Comparison of ENCODE assay signal across 29 cellular contexts in genomic region chr2:128607440-128607839, GRCh38.
DNase-seq lines count a peak whose midpoint lies in the region; ATAC-seq, FAIRE-seq and TF ChIP-seq lines count a peak whose summit lies in the region.
"Had no signal": no experiment of that assay in that cellular context is flagged by ENCODE, and none has a peak within 500 bp of the region (broad histone marks: within the 10 kb centered on the region; RNA-seq: fewer than 3 reads in every experiment).

No MANE protein-coding gene starts in this region.

- no peak for TF ChIP-seq RAD21 in HepG2 (CRISPR knock-in tag; IDR thresholded peaks at IDR 0.05)

- in situ Hi-C loops in HepG2 (cut with HindIII; ENCODE audit: extremely low pct_ligation_motif_present, low pct_unique_long_range_greater_than_20kb) = no loop called here

- no peak for ATAC-seq in right lobe of liver
- ATAC-seq in HepG2 = no peak
- ATAC-seq in HG03097 (IDR thresholded peaks at IDR 0.05; ENCODE audit: low FRiP score, unreplicated experiment) = no peak
- ATAC-seq: activated CD8-positive, alpha-beta T cell treated with anti-CD3 and anti-CD28 coated beads, Interleukin-2, amount 10 ng/mL, durations not matched to agents 7 days and 5 days; naive thymus-derived CD4-positive, alpha-beta T cell had no signal

- peaks cover 0 to 1% (median 0%) of the 10 kb centered on the region in 6 donors for H3K9me3 Mint-ChIP-seq in immature natural killer cell
- H3K9me3 Mint-ChIP-seq: naive thymus-derived CD4-positive, alpha-beta T cell; T-helper 2 cell treated with Interferon-gamma antibody and Interleukin-4, amounts not matched to agents 5 μg/mL and 100 μg/mL, for 36 hours had no signal

- H3K27ac Mint-ChIP-seq in immature natural killer cell = no peak overlapping the region
- H3K27ac Mint-ChIP-seq: activated CD8-positive, alpha-beta T cell treated with anti-CD3 and anti-CD28 coated beads, Interleukin-2, amount 10 ng/mL, durations not matched to agents 7 days and 5 days; B cell; naive thymus-derived CD4-positive, alpha-beta T cell; T-helper 2 cell treated with Interferon-gamma antibody and Interleukin-4, amounts not matched to agents 5 μg/mL and 100 μg/mL, for 36 hours had no signal

- no peaks in the 10 kb centered on the region for H3K36me3 ChIP-seq in right lobe of liver
- H3K36me3 ChIP-seq in HepG2 (replicated peaks in 1 of 2; ENCODE audit: control insufficient read depth in 1 of 2, insufficient read depth in 2 of 2, low read length in 2 of 2) = no peaks in the 10 kb centered on the region
- no peaks in the 10 kb centered on the region for H3K36me3 ChIP-seq in parathyroid adenoma (ENCODE audit: control insufficient read depth, insufficient read depth, low read length)
- H3K36me3 ChIP-seq: ascending aorta, cardiac muscle cell, uterus had no signal

- TF ChIP-seq EP300 in HepG2 (IDR thresholded peaks at IDR 0.05; ENCODE audit: low read depth in 2 of 2, low read length in 2 of 2) (no peak), HepG2 (CRISPR knock-in tag; IDR thresholded peaks at IDR 0.05; ENCODE audit: borderline replicate concordance) (no peak)

- intact Hi-C loops in right lobe of liver (cut with DNase I) (loop anchor here in 1 of 2 donors (10.0 kb wide), 1 partner anchor 163 kb away; no protein-coding TSS in a partner anchor), HepG2 (cut with micrococcal nuclease; ENCODE audit: unreplicated experiment) (no loop called here)

- POLR2A ChIA-PET in HepG2 (lab: Yijun Ruan, JAX) = no interaction called here

- H3K79me2 ChIP-seq in HepG2 (ENCODE audit: insufficient read depth, low read length) (no peaks in the 10 kb centered on the region), parathyroid adenoma (no peaks in the 10 kb centered on the region)

- H3K9me3 ChIP-seq in right lobe of liver = no peaks in the 10 kb centered on the region
- no peaks in the 10 kb centered on the region for H3K9me3 ChIP-seq in HepG2 (ENCODE audit: low read length)
- H3K9me3 ChIP-seq in parathyroid adenoma (ENCODE audit: control insufficient read depth, low read length) = no peaks in the 10 kb centered on the region
- H3K9me3 ChIP-seq: ascending aorta, uterus had no signal

- no peak overlapping the region for H3K9ac ChIP-seq in HepG2 (ENCODE audit: insufficient read depth, low read depth, low read length)
- H3K9ac ChIP-seq in parathyroid adenoma = no peak overlapping the region

- H3K4me2 ChIP-seq in HepG2 (ENCODE audit: low read depth, low read length) = no peak overlapping the region
- H3K4me2 ChIP-seq in parathyroid adenoma (ENCODE audit: low read length) = no peak overlapping the region

- DNase-seq in right lobe of liver (peak in 2 of 3 donors; percentile 14 to 28), HepG2 (ENCODE audit: low spot score) (no peak), coronary artery (ENCODE audit: low spot score) (no peak), SHP77 treated with DMSO at 0.1 percent for 48 hours (lab: John Stamatoyannopoulos, UW) (no peak), immature natural killer cell (no peak)
- DNase-seq: ACHN; activated CD4-positive, alpha-beta T cell treated with anti-CD3 and anti-CD28 coated beads for 4 hours; activated CD8-positive, alpha-beta T cell treated with anti-CD3 and anti-CD28 coated beads, Interleukin-2, amount 10 ng/mL, durations not matched to agents 7 days and 5 days; cortex of kidney; DMS79; effector memory CD4-positive, alpha-beta T cell; glutamatergic neuron; HCEC 1CT; Karpas-422; naive thymus-derived CD4-positive, alpha-beta T cell; NCI-H1436; NCI-H2081 treated with DMSO at 0.1 percent for 48 hours; NCI-H526 treated with DMSO at 0.1 percent for 48 hours; NK-92 treated with Interleukin-12 subunit alpha and Interleukin-12 subunit beta, amount 100 ng/mL, for 24 hours; stimulated activated naive CD4-positive, alpha-beta T cell had no signal

- H3K4me3 ChIP-seq in right lobe of liver (no peak overlapping the region), HepG2 (replicated peaks in 1 of 3; ENCODE audit: insufficient read depth in 1 of 3, low read depth in 2 of 3, low read length in 3 of 3) (no peak overlapping the region), coronary artery (peak overlapping the region; percentile 53), parathyroid adenoma (ENCODE audit: low read depth, low read length) (no peak overlapping the region)
- H3K4me3 ChIP-seq: cardiac muscle cell had no signal

- 75% methylated on average over 5 of the region's 9 CpGs for WGBS in right lobe of liver (ENCODE audit: insufficient coverage, low coverage, low lambda C conversion rate, missing lambda C conversion rate)
- 0% methylated on average over 2 of the region's 9 CpGs for WGBS in HepG2 (ENCODE audit: low lambda C conversion rate)

- no peaks in the 10 kb centered on the region for H4K20me1 ChIP-seq in HepG2 (ENCODE audit: insufficient read depth, low read length)

- H3K27ac ChIP-seq in right lobe of liver (no peak overlapping the region), HepG2 (ENCODE audit: extremely low read length, insufficient read depth, low read length) (no peak overlapping the region), coronary artery (no peak overlapping the region), parathyroid adenoma (no peak overlapping the region)
- H3K27ac ChIP-seq: ascending aorta, cardiac muscle cell, epithelial cell of prostate had no signal

- H3K36me3 Mint-ChIP-seq in immature natural killer cell = no peaks in the 10 kb centered on the region
- H3K36me3 Mint-ChIP-seq: naive thymus-derived CD4-positive, alpha-beta T cell had no signal

- no peak overlapping the region for H3K4me3 Mint-ChIP-seq in immature natural killer cell
- H3K4me3 Mint-ChIP-seq: activated CD8-positive, alpha-beta T cell treated with anti-CD3 and anti-CD28 coated beads, Interleukin-2, amount 10 ng/mL, durations not matched to agents 7 days and 5 days; B cell; naive thymus-derived CD4-positive, alpha-beta T cell; T-helper 2 cell treated with Interferon-gamma antibody and Interleukin-4, amounts not matched to agents 5 μg/mL and 100 μg/mL, for 36 hours had no signal

- no peaks in the 10 kb centered on the region for H3K4me1 Mint-ChIP-seq in immature natural killer cell
- H3K4me1 Mint-ChIP-seq: B cell; naive thymus-derived CD4-positive, alpha-beta T cell had no signal

- CTCF ChIA-PET in HepG2 (lab: Yijun Ruan, JAX; ENCODE audit: low intra/inter-chr PET ratio, low total read pairs) = no interaction called here

- H2AFZ ChIP-seq in HepG2 (ENCODE audit: low read length) (no peak overlapping the region), parathyroid adenoma (peak overlapping the region; percentile 80)

- no peaks in the 10 kb centered on the region for H3K27me3 Mint-ChIP-seq in immature natural killer cell (ENCODE audit: low read depth in 3 of 3)
- H3K27me3 Mint-ChIP-seq: B cell had no signal

- no peaks in the 10 kb centered on the region for H3K27me3 ChIP-seq in right lobe of liver
- H3K27me3 ChIP-seq in HepG2 (ENCODE audit: control insufficient read depth in 1 of 2, insufficient read depth in 2 of 2, low read length in 2 of 2) = peaks cover 7 to 53% of the 10 kb centered on the region in 2 experiments
- no peaks in the 10 kb centered on the region for H3K27me3 ChIP-seq in parathyroid adenoma (ENCODE audit: control insufficient read depth, insufficient read depth, low read length)
- H3K27me3 ChIP-seq: ascending aorta, uterus had no signal

- TF ChIP-seq POLR2A in right lobe of liver (IDR thresholded peaks at IDR 0.05) = no peak
- TF ChIP-seq POLR2A in HepG2 (IDR thresholded peaks at IDR 0.05; ENCODE audit: insufficient read depth in 1 of 2, low read depth in 2 of 2, low read length in 2 of 2) = no peak

- no peak for TF ChIP-seq CTCF in right lobe of liver (IDR thresholded peaks at IDR 0.05)
- TF ChIP-seq CTCF in HepG2 (CRISPR knock-in tag; IDR thresholded peaks at IDR 0.05) = no peak
- TF ChIP-seq CTCF in coronary artery (IDR thresholded peaks at IDR 0.05) = no peak
- no peak for TF ChIP-seq CTCF in parathyroid adenoma (IDR thresholded peaks at IDR 0.05)

- no peak for FAIRE-seq in HepG2 (lab: Jason Lieb, UNC)
- FAIRE-seq: G401.6 had no signal

- no TSS peak for BruUV-seq in HepG2 (replicated peaks; lab: Mats Ljungman, UMichigan)

- H3K4me1 ChIP-seq in right lobe of liver (no peaks in the 10 kb centered on the region), HepG2 (ENCODE audit: insufficient read depth, low read length) (no peaks in the 10 kb centered on the region), parathyroid adenoma (peaks cover 19% of the 10 kb centered on the region)

TF ChIP-seq in HepG2, 621 proteins besides CTCF, POLR2A, EP300 and RAD21:
- TF ChIP-seq HNF1B (CRISPR knock-in tag; IDR thresholded peaks at IDR 0.05) = no peak

Comparison
In these comparisons a context has a peak if more than half of its experiments do, and no peak if none do; other contexts are left out.
1. DNase-seq: peak in right lobe of liver (2 of 3); none in HepG2 (single experiment), coronary artery (single experiment), SHP77 treated with DMSO at 0.1 percent for 48 hours (single experiment) and immature natural killer cell (0 of 3).